22 cellular contexts compared by ENCODE assay signal in the genomic region with DNA sequence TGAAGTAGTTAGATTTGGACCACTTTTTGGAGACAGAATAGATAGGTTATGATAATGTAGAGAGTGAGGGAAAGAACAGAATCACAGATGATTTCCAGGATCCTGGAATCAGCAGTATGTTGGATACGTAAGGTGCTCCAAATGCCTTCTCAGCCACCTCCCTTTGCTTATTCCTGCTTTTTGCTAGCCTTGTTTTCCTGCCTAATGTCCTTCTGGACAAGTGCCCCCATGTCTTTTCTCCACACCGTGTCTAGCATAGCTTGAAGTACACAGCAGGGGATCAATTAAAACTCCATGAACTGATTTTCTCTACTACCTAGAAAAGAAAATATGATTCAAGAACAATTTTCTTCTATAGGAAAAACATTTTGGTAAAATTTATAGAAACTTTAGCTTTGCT.
"Had no signal": no experiment of that assay in that cellular context is flagged by ENCODE, and none has a peak within 500 bp of the region (broad histone marks: within the 10 kb centered on the region; RNA-seq: fewer than 3 reads in every experiment).

No MANE protein-coding gene starts in this region.

- DNase-seq: colonic mucosa; cortex of kidney; effector CD8-positive, alpha-beta T cell; effector memory CD8-positive, alpha-beta T cell; endodermal cell; erythroblast; esophagus squamous epithelium; foreskin fibroblast; foreskin melanocyte; gastrocnemius medialis; glutamatergic neuron; head of caudate nucleus; heart right ventricle; hippocampal formation; left cardiac atrium; left lung; left ventricle myocardium superior; lower lobe of right lung; mesenchymal stem cell; mucosa of descending colon; naive B cell had no signal

- ATAC-seq: effector memory CD8-positive, alpha-beta T cell; esophagus mucosa; gastrocnemius medialis; heart right ventricle; left cardiac atrium; left lung; left ventricle myocardium superior; lower lobe of right lung; mucosa of descending colon had no signal
